ENCODE assay signal across 1 cellular context in the genomic region with DNA sequence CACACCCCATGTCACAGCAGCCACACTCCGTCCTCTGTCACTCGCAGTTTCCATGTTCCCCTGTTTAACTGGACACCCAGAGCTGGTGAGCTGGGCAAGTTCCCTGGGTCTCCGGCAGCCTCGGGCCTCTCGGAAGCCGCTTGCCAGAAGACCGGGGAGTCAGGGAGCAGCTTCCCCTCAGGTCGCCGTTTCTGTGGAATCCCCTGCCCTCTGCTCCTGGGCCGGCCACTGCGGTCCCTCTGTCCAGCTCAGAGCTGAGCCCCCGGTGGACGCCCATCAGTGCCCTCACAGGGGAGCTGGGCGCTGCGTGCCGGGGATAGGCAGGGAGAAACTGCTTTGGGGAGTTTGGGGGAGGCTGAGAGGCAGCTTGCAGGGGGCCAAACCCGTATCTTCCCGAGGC.
TF ChIP-seq lines count a peak whose summit lies in the region.

No MANE protein-coding gene starts in this region.

TF ChIP-seq in H1, 55 proteins besides CTCF, POLR2A, EP300 and RAD21 (continued from another document):
- TF ChIP-seq, protein P1, sequence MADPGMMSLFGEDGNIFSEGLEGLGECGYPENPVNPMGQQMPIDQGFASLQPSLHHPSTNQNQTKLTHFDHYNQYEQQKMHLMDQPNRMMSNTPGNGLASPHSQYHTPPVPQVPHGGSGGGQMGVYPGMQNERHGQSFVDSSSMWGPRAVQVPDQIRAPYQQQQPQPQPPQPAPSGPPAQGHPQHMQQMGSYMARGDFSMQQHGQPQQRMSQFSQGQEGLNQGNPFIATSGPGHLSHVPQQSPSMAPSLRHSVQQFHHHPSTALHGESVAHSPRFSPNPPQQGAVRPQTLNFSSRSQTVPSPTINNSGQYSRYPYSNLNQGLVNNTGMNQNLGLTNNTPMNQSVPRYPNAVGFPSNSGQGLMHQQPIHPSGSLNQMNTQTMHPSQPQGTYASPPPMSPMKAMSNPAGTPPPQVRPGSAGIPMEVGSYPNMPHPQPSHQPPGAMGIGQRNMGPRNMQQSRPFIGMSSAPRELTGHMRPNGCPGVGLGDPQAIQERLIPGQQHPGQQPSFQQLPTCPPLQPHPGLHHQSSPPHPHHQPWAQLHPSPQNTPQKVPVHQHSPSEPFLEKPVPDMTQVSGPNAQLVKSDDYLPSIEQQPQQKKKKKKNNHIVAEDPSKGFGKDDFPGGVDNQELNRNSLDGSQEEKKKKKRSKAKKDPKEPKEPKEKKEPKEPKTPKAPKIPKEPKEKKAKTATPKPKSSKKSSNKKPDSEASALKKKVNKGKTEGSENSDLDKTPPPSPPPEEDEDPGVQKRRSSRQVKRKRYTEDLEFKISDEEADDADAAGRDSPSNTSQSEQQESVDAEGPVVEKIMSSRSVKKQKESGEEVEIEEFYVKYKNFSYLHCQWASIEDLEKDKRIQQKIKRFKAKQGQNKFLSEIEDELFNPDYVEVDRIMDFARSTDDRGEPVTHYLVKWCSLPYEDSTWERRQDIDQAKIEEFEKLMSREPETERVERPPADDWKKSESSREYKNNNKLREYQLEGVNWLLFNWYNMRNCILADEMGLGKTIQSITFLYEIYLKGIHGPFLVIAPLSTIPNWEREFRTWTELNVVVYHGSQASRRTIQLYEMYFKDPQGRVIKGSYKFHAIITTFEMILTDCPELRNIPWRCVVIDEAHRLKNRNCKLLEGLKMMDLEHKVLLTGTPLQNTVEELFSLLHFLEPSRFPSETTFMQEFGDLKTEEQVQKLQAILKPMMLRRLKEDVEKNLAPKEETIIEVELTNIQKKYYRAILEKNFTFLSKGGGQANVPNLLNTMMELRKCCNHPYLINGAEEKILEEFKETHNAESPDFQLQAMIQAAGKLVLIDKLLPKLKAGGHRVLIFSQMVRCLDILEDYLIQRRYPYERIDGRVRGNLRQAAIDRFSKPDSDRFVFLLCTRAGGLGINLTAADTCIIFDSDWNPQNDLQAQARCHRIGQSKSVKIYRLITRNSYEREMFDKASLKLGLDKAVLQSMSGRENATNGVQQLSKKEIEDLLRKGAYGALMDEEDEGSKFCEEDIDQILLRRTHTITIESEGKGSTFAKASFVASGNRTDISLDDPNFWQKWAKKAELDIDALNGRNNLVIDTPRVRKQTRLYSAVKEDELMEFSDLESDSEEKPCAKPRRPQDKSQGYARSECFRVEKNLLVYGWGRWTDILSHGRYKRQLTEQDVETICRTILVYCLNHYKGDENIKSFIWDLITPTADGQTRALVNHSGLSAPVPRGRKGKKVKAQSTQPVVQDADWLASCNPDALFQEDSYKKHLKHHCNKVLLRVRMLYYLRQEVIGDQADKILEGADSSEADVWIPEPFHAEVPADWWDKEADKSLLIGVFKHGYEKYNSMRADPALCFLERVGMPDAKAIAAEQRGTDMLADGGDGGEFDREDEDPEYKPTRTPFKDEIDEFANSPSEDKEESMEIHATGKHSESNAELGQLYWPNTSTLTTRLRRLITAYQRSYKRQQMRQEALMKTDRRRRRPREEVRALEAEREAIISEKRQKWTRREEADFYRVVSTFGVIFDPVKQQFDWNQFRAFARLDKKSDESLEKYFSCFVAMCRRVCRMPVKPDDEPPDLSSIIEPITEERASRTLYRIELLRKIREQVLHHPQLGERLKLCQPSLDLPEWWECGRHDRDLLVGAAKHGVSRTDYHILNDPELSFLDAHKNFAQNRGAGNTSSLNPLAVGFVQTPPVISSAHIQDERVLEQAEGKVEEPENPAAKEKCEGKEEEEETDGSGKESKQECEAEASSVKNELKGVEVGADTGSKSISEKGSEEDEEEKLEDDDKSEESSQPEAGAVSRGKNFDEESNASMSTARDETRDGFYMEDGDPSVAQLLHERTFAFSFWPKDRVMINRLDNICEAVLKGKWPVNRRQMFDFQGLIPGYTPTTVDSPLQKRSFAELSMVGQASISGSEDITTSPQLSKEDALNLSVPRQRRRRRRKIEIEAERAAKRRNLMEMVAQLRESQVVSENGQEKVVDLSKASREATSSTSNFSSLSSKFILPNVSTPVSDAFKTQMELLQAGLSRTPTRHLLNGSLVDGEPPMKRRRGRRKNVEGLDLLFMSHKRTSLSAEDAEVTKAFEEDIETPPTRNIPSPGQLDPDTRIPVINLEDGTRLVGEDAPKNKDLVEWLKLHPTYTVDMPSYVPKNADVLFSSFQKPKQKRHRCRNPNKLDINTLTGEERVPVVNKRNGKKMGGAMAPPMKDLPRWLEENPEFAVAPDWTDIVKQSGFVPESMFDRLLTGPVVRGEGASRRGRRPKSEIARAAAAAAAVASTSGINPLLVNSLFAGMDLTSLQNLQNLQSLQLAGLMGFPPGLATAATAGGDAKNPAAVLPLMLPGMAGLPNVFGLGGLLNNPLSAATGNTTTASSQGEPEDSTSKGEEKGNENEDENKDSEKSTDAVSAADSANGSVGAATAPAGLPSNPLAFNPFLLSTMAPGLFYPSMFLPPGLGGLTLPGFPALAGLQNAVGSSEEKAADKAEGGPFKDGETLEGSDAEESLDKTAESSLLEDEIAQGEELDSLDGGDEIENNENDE (IDR thresholded peaks at IDR 0.05; ENCODE audit: insufficient replicate concordance, low read length), result no peak
